Comparison of ENCODE assay signal across 1 cellular context in genomic region chr6:165777680-165778079, GRCh38.
TF ChIP-seq lines count a peak whose summit lies in the region.

No MANE protein-coding gene starts in this region.

TF ChIP-seq in H1, 55 proteins besides CTCF, POLR2A, EP300 and RAD21 (continued from another document):
- TF ChIP-seq CHD7 (IDR thresholded peaks at IDR 0.05; ENCODE audit: insufficient replicate concordance, low read length) (no peak), SP4 (IDR thresholded peaks at IDR 0.05; ENCODE audit: low read length) (no peak), KDM1A (IDR thresholded peaks at IDR 0.05; ENCODE audit: borderline replicate concordance, low read length) (no peak), RBBP5 (IDR thresholded peaks at IDR 0.05; ENCODE audit: borderline replicate concordance, low read depth, low read length) (no peak)
